In genomic region chr9:121675381-121675780, GRCh38 we compare ENCODE assay signal across 18 cellular contexts. TPM values are rescaled to one million over a fixed set of nuclear protein-coding genes. Genes with fewer than 3 reads are reported as not detected.
DNase-seq lines count a peak whose midpoint lies in the region; ATAC-seq and TF ChIP-seq lines count a peak whose summit lies in the region.
"Had no signal": no experiment of that assay in that cellular context is flagged by ENCODE, and none has a peak within 500 bp of the region (broad histone marks: within the 10 kb centered on the region; RNA-seq: fewer than 3 reads in every experiment).

No MANE protein-coding gene starts in this region.

- H3K4me3 ChIP-seq in SK-N-SH (ENCODE audit: low read depth in 2 of 2, low read length in 1 of 2) (no peak overlapping the region), endodermal cell (ENCODE audit: low read length) (no peak overlapping the region), gastrocnemius medialis (no peak overlapping the region), Caco-2 (ENCODE audit: low read depth, low read length) (no peak overlapping the region)
- H3K4me3 ChIP-seq: BLaER1, MG63 had no signal

- H3K4me2 ChIP-seq in SK-N-SH, result peak overlapping the region; percentile 54; the same call in 1 of the 2 replicates
- H3K4me2 ChIP-seq: BLaER1, KMS-11 had no signal

- H3K4me3 Mint-ChIP-seq in endodermal cell (no peak overlapping the region), nephron progenitor cell (no peak overlapping the region), Caco-2 (ENCODE audit: unreplicated experiment) (no peak overlapping the region)

- POLR2A ChIA-PET in SK-N-SH (lab: Yijun Ruan, JAX) (no interaction called here), Caco-2 (lab: Charles Lee) (no interaction called here)

- CTCF ChIA-PET in SK-N-SH (lab: Yijun Ruan, JAX), result interaction anchor here (1.1 to 13.8 kb wide), 5 partner anchors 9 to 125 kb away, joined by 3 to 194 read pairs (median 5); no protein-coding TSS in a partner anchor
- CTCF ChIA-PET in Caco-2 (lab: Charles Lee), result no interaction called here

- H3K9me3 Mint-ChIP-seq in endodermal cell (no peaks in the 10 kb centered on the region), nephron progenitor cell (no peaks in the 10 kb centered on the region), Caco-2 (ENCODE audit: unreplicated experiment) (no peaks in the 10 kb centered on the region)

- no peaks in the 10 kb centered on the region for H3K9me2 ChIP-seq in SK-N-SH

- DNase-seq in SK-N-SH (no peak), endodermal cell (no peak), nephron progenitor cell (no peak), gastrocnemius medialis (no peak), Caco-2 (no peak), OCI-M2 (lab: John Stamatoyannopoulos, UW; ENCODE audit: unreplicated experiment) (no peak), NCI-H1694 treated with DMSO at 0.1 percent for 48 hours (lab: John Stamatoyannopoulos, UW) (no peak)
- DNase-seq: DMS153, NCI-H1092 treated with DMSO at 0.1 percent for 48 hours, NCI-H1694, NCI-H345, SHP77 had no signal

- H3K9ac ChIP-seq in SK-N-SH (no peak overlapping the region), endodermal cell (ENCODE audit: extremely low read depth, low read length, poor library complexity, severe bottlenecking) (no peak overlapping the region)
- H3K9ac ChIP-seq: BLaER1, KMS-11 had no signal

- peak overlapping the region; percentile 11 to 24; a peak in 2 of 4 replicates for H3K27ac ChIP-seq in SK-N-SH (ENCODE audit: low read depth in 2 of 2, low read length in 1 of 2)
- H3K27ac ChIP-seq in endodermal cell (ENCODE audit: low read depth, low read length), result no peak overlapping the region
- peak overlapping the region; percentile 15 to 39 (median 28) for H3K27ac ChIP-seq in gastrocnemius medialis
- H3K27ac ChIP-seq: 22Rv1, BLaER1, HL-60, KMS-11 had no signal

- H3F3A ChIP-seq in SK-N-SH (replicated peaks; ENCODE audit: insufficient read depth), result no peaks in the 10 kb centered on the region

- BruUV-seq in Caco-2 (replicated peaks; lab: Mats Ljungman, UMichigan), result no TSS peak

- 90% methylated on average over 6 of the region's 6 CpGs for WGBS in SK-N-SH (ENCODE audit: low lambda C conversion rate)
- WGBS in endodermal cell (ENCODE audit: insufficient coverage in 1 of 2, insufficient read length in 1 of 2), 2 experiments, result 83 to 87% methylated on average over 2 to 6 of the region's 6 CpGs

- ATAC-seq in SK-N-SH treated with all-trans-retinoic acid at 6 μM for 48 hours (no peak; the same call in 2 of the 3 replicates), gastrocnemius medialis (no peak)

- H3K27ac Mint-ChIP-seq in endodermal cell (peak overlapping the region; percentile 55), nephron progenitor cell (peak overlapping the region; percentile 76), Caco-2 (ENCODE audit: unreplicated experiment) (no peak overlapping the region)

- TF ChIP-seq CTCF in SK-N-SH (IDR thresholded peaks at IDR 0.05) (no peak), endodermal cell (conservative IDR thresholded peaks at IDR 0.05) (no peak), nephron progenitor cell (IDR thresholded peaks at IDR 0.05) (no peak), gastrocnemius medialis (IDR thresholded peaks at IDR 0.05 in 4 of 5, conservative IDR thresholded peaks at IDR 0.05 in 1 of 5) (no peak), Caco-2 (IDR thresholded peaks at IDR 0.05; ENCODE audit: insufficient read depth in 1 of 2, low read depth in 1 of 2, low read length in 1 of 2, severe bottlenecking in 1 of 2, unreplicated experiment in 1 of 2) (no peak)

- TF ChIP-seq POLR2A in gastrocnemius medialis (IDR thresholded peaks at IDR 0.05), result no peak

- H3K36me3 ChIP-seq in SK-N-SH (replicated peaks in 1 of 2; ENCODE audit: control insufficient read depth in 1 of 2, insufficient read depth in 2 of 2, low read length in 1 of 2) (no peaks in the 10 kb centered on the region), endodermal cell (ENCODE audit: control insufficient read depth, insufficient read depth, low read length) (peaks cover 13% of the 10 kb centered on the region), gastrocnemius medialis (peaks cover 0 to 12% of the 10 kb centered on the region in 2 donors), Caco-2 (ENCODE audit: control insufficient read depth, insufficient read depth, low read length) (no peaks in the 10 kb centered on the region)
- H3K36me3 ChIP-seq: MG63 had no signal

- H3K4me1 Mint-ChIP-seq in endodermal cell, result peaks cover 26% of the 10 kb centered on the region
- H3K4me1 Mint-ChIP-seq in nephron progenitor cell, result peaks cover 53% of the 10 kb centered on the region
- H3K4me1 Mint-ChIP-seq in Caco-2 (ENCODE audit: low read depth, unreplicated experiment), result no peaks in the 10 kb centered on the region

- H4K20me1 ChIP-seq in SK-N-SH (ENCODE audit: insufficient read depth), result peaks cover 6% of the 10 kb centered on the region; the same call in 1 of the 2 replicates

- in situ Hi-C loops in gastrocnemius medialis (cut with MboI; ENCODE audit: low sequenced_read_pairs in 4 of 4), result loop anchor here in 1 of 4 donors (25.0 kb wide), 1 partner anchor 312 kb away; no protein-coding TSS in a partner anchor

- no peak for TF ChIP-seq EP300 in SK-N-SH (IDR thresholded peaks at IDR 0.05; ENCODE audit: borderline replicate concordance in 1 of 2, low read depth in 1 of 2, low read length in 1 of 2)

- H2AFZ ChIP-seq in SK-N-SH (ENCODE audit: low read depth), result no peak overlapping the region

- intact Hi-C loops in gastrocnemius medialis (cut with DNase I; ENCODE audit: low total_unique reads), result no loop called here
- intact Hi-C loops in Caco-2 (cut with micrococcal nuclease; ENCODE audit: unreplicated experiment), result no loop called here

- H3K4me1 ChIP-seq in SK-N-SH (ENCODE audit: control insufficient read depth in 1 of 2, insufficient read depth in 2 of 2, low read depth in 1 of 2, low read length in 1 of 2) (peaks cover 19 to 25% of the 10 kb centered on the region in 2 experiments; a peak in 3 of 4 replicates), endodermal cell (ENCODE audit: control insufficient read depth, insufficient read depth, low read length) (no peaks in the 10 kb centered on the region), gastrocnemius medialis (peaks cover 35 to 48% of the 10 kb centered on the region in 2 donors), Caco-2 (no peaks in the 10 kb centered on the region)

- no peaks in the 10 kb centered on the region for H3K79me2 ChIP-seq in SK-N-SH (ENCODE audit: insufficient read depth)

- no peaks in the 10 kb centered on the region for H3K9me3 ChIP-seq in SK-N-SH
- no peaks in the 10 kb centered on the region for H3K9me3 ChIP-seq in endodermal cell (ENCODE audit: control insufficient read depth, low read length)
- H3K9me3 ChIP-seq in gastrocnemius medialis, result no peaks in the 10 kb centered on the region
- no peaks in the 10 kb centered on the region for H3K9me3 ChIP-seq in Caco-2
- H3K9me3 ChIP-seq: BLaER1, MG63 had no signal

- TF ChIP-seq RAD21 in SK-N-SH (IDR thresholded peaks at IDR 0.05; ENCODE audit: low read length), result no peak

- H3K36me3 Mint-ChIP-seq in endodermal cell (ENCODE audit: low read depth), result peaks cover 21% of the 10 kb centered on the region
- H3K36me3 Mint-ChIP-seq in nephron progenitor cell (ENCODE audit: low read depth), result peaks cover 35% of the 10 kb centered on the region
- no peaks in the 10 kb centered on the region for H3K36me3 Mint-ChIP-seq in Caco-2 (ENCODE audit: insufficient read depth, unreplicated experiment)

- H3K27me3 ChIP-seq in SK-N-SH (ENCODE audit: insufficient read depth), result no peaks in the 10 kb centered on the region
- no peaks in the 10 kb centered on the region for H3K27me3 ChIP-seq in endodermal cell (ENCODE audit: control insufficient read depth, insufficient read depth, low read length, poor library complexity, severe bottlenecking)
- no peaks in the 10 kb centered on the region for H3K27me3 ChIP-seq in gastrocnemius medialis
- H3K27me3 ChIP-seq in Caco-2 (replicated peaks; ENCODE audit: control insufficient read depth, insufficient read depth, low read length), result no peaks in the 10 kb centered on the region
- H3K27me3 ChIP-seq: BLaER1, MG63 had no signal

- H3K27me3 Mint-ChIP-seq in endodermal cell (ENCODE audit: insufficient read depth) (no peaks in the 10 kb centered on the region), nephron progenitor cell (ENCODE audit: low read depth, poor library complexity) (peaks cover 2% of the 10 kb centered on the region), Caco-2 (ENCODE audit: insufficient read depth, unreplicated experiment) (no peaks in the 10 kb centered on the region)

TF ChIP-seq in SK-N-SH, 30 proteins besides CTCF, POLR2A, EP300 and RAD21:
- no peak for TF ChIP-seq TCF12 (IDR thresholded peaks at IDR 0.05)
- no peak for TF ChIP-seq TAF1 (IDR thresholded peaks at IDR 0.05; ENCODE audit: borderline replicate concordance, low read depth, low read length)
- TF ChIP-seq MXI1 (IDR thresholded peaks at IDR 0.05; ENCODE audit: low read depth, low read length), result no peak
- TF ChIP-seq FOXJ3 (CRISPR knock-in tag; IDR thresholded peaks at IDR 0.05), result no peak

TF ChIP-seq in SK-N-SH treated with all-trans-retinoic acid at 6 μM for 48 hours, 23 proteins besides CTCF, POLR2A, EP300 and RAD21 (continues in another document):
- TF ChIP-seq ZNF565 (CRISPR knock-in tag; conservative IDR thresholded peaks at IDR 0.05; ENCODE audit: low read depth), result no peak
- TF ChIP-seq ARNTL (CRISPR knock-in tag; IDR thresholded peaks at IDR 0.05; ENCODE audit: borderline replicate concordance, low read depth), result no peak
- TF ChIP-seq PATZ1 (CRISPR knock-in tag; IDR thresholded peaks at IDR 0.05; ENCODE audit: borderline replicate concordance), result no peak
- no peak for TF ChIP-seq ISL1 (CRISPR knock-in tag; IDR thresholded peaks at IDR 0.05)

RNA-seq across cellular contexts. Expression of gene DAB2IP, which starts 23.9 kb away (rescaled TPM):
- 21.4 and 25.4 TPM in 2 replicates for polyA plus RNA-seq in SK-N-SH (2012; rRNA removed)
- polyA plus RNA-seq in SK-N-SH (2012; cell fraction: cytosol; rRNA removed), result 9.4 and 15.4 TPM in 2 replicates
- polyA plus RNA-seq in SK-N-SH (2012; cell fraction: nucleus; rRNA removed), result 30.4 and 34.4 TPM in 2 replicates
- total RNA-seq in endodermal cell (10 to 100 TPM; 70.7 to 71.0 TPM), gastrocnemius medialis (10 to 100 TPM; 22.7 to 68.2 (median 37.4) TPM), Caco-2 (2022) (18.0 and 26.0 TPM in 2 replicates)
- 33.4 TPM for polyA plus RNA-seq in endodermal cell (2013, experiment 1 of 2)
- 36.0 TPM for polyA plus RNA-seq in endodermal cell (2013, experiment 2 of 2)
